In genomic region chr15:68491415-68492106, GRCh38 we compare ENCODE assay signal across 26 cellular contexts. TPM values are rescaled to one million over a fixed set of nuclear protein-coding genes. Genes with fewer than 3 reads are reported as not detected.
"Had no signal": no experiment of that assay in that cellular context is flagged by ENCODE, and none has a peak within 500 bp of the region (broad histone marks: within the 10 kb centered on the region; RNA-seq: fewer than 3 reads in every experiment).

No MANE protein-coding gene starts in this region.

- H3K27ac ChIP-seq: adrenal gland, body of pancreas, breast epithelium, SJCRH30, SK-N-MC, WERI-Rb-1 had no signal

- H3K9me3 ChIP-seq: adrenal gland, body of pancreas, breast epithelium, SJCRH30 had no signal

- H3K27me3 ChIP-seq: adrenal gland, body of pancreas, breast epithelium, SJCRH30 had no signal

- DNase-seq: activated CD4-positive, alpha-beta memory T cell treated with anti-CD3 and anti-CD28 coated beads, Interleukin-2, amount 10 ng/mL, durations not matched to agents 7 days and 5 days; activated CD4-positive, alpha-beta T cell treated with anti-CD3 and anti-CD28 coated beads for 1 hour; activated CD4-positive, alpha-beta T cell treated with anti-CD3 and anti-CD28 coated beads for 48 hours; activated CD4-positive, CD25-positive, alpha-beta regulatory T cell; activated CD8-positive, alpha-beta memory T cell treated with anti-CD3 and anti-CD28 coated beads for 24 hours; activated gamma-delta T cell; activated naive CD4-positive, alpha-beta T cell treated with Interleukin-2 at 50 U/mL for 16 hours; activated T-cell treated with anti-CD3 and anti-CD28 coated beads, Interleukin-2, amount 50 U/mL, for 24 hours; body of pancreas; cerebellar nuclear complex; Karpas-422; KBM-7; NCI-H1105 treated with DMSO at 0.1 percent for 48 hours; NCI-H1436; NCI-H1694; NCI-H1930; NCI-H2081 treated with DMSO at 0.1 percent for 48 hours; NCI-H226; NCI-H524 treated with DMSO at 0.1 percent for 48 hours; SHP77; SJCRH30; T1000; WERI-Rb-1 had no signal

- H3K4me3 ChIP-seq: adrenal gland, body of pancreas, breast epithelium, SJCRH30, SK-N-MC had no signal

- H3K36me3 ChIP-seq: adrenal gland, breast epithelium, SJCRH30, WERI-Rb-1 had no signal

- H3K4me1 ChIP-seq: adrenal gland, body of pancreas, breast epithelium, SJCRH30 had no signal

RNA-seq across cellular contexts. Expression of gene ITGA11, which starts 59.6 kb away (rescaled TPM):
- total RNA-seq: SJCRH30 had no signal
